Comparison of ENCODE assay signal across 28 cellular contexts in the genomic region with DNA sequence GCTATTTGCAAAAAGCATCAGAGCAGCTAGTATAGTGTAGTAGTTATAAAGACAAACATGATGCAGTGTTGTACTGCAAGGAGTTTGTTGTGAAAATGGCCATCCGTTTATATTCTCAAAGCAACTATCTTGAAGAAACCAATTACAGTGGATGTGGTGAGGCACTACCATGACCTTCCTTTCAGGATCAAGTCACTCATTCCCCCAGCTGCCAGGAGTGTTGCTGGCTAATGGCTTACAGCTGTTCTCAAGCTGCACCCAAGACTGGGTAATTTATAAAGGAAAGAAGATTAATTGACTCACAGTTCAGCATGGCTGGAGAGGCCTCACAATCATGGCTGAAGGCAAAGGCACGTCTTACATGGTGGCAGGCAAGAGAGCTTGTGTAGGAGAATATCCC. TPM values are rescaled to one million over a fixed set of nuclear protein-coding genes. Genes with fewer than 3 reads are reported as not detected.
"Had no signal": no experiment of that assay in that cellular context is flagged by ENCODE, and none has a peak within 500 bp of the region (broad histone marks: within the 10 kb centered on the region; RNA-seq: fewer than 3 reads in every experiment).

No MANE protein-coding gene starts in this region.

- ATAC-seq: left cardiac atrium; natural killer cell; stimulated activated memory B cell treated with anti-CD40 and anti-IgM and Interleukin-4, amounts not matched to agents 10 μg/mL and 1 μg/mL and 100 μg/mL, for 72 hours; T-helper 17 cell; upper lobe of right lung had no signal

- H3K4me3 ChIP-seq: ascending aorta, hepatocyte, sigmoid colon, spleen, thoracic aorta, upper lobe of right lung had no signal

- H3K27me3 ChIP-seq: ascending aorta, hepatocyte, sigmoid colon, spleen, upper lobe of right lung had no signal

- H3K36me3 ChIP-seq: ascending aorta, sigmoid colon, spleen, thoracic aorta, upper lobe of right lung had no signal

- H2AFZ ChIP-seq: hepatocyte, parathyroid adenoma had no signal

- FAIRE-seq: endometrium had no signal

- H3K4me1 ChIP-seq: ascending aorta, parathyroid adenoma, sigmoid colon, spleen, upper lobe of right lung had no signal

- H3K9ac ChIP-seq: parathyroid adenoma had no signal

- H3K27ac ChIP-seq: ascending aorta, hepatocyte, parathyroid adenoma, sigmoid colon, spleen, thoracic aorta, upper lobe of right lung, VCaP had no signal

- H3K9me3 ChIP-seq: ascending aorta, sigmoid colon, thoracic aorta, upper lobe of right lung had no signal

- DNase-seq: activated CD4-positive, alpha-beta T cell treated with anti-CD3 and anti-CD28 coated beads for 1 hour; activated CD8-positive, alpha-beta memory T cell treated with anti-CD3 and anti-CD28 coated beads for 24 hours; activated CD8-positive, alpha-beta memory T cell treated with anti-CD3 and anti-CD28 coated beads, Interleukin-2, amount 50 U/mL, for 48 hours; activated effector memory CD4-positive, alpha-beta T cell treated with Interleukin-2 at 50 U/mL for 16 hours; activated naive CD4-positive, alpha-beta T cell treated with anti-CD3 and anti-CD28 coated beads, Interleukin-2, amount 50 U/mL, for 16 hours; activated T-cell treated with anti-CD3 and anti-CD28 coated beads, Interleukin-2, amount 50 U/mL, for 48 hours; cerebellar nuclear complex; cortex of kidney; left cardiac atrium; natural killer cell; sigmoid colon; spleen; stimulated activated CD4-positive, alpha-beta T cell treated with anti-CD3 and anti-CD28 coated beads, Interleukin-4, amount 100 ng/mL, for 4 hours; T-helper 17 cell; upper lobe of right lung had no signal

- H3K4me2 ChIP-seq: hepatocyte had no signal

- H3K79me2 ChIP-seq: hepatocyte, parathyroid adenoma had no signal

RNA-seq across cellular contexts. Expression of a gene that starts 29.0 kb away (rescaled TPM):
- total RNA-seq: ascending aorta, mesenteric fat pad, natural killer cell, spleen, T-helper 17 cell, thoracic aorta, upper lobe of right lung had no signal
- polyA plus RNA-seq: spleen had no signal

RNA-seq across cellular contexts. Expression of a gene that starts 54.4 kb away (rescaled TPM):
- total RNA-seq: ascending aorta, bronchial epithelial cell, glomerular endothelial cell, hepatocyte, left cardiac atrium, lower leg skin, mesenteric fat pad, natural killer cell, sigmoid colon, spleen, T-helper 17 cell, thoracic aorta, upper lobe of right lung had no signal
- polyA plus RNA-seq: adipose tissue, esophagus, hepatocyte, sigmoid colon, spleen had no signal
